ENCODE assay signal across 8 cellular contexts in the genomic region with DNA sequence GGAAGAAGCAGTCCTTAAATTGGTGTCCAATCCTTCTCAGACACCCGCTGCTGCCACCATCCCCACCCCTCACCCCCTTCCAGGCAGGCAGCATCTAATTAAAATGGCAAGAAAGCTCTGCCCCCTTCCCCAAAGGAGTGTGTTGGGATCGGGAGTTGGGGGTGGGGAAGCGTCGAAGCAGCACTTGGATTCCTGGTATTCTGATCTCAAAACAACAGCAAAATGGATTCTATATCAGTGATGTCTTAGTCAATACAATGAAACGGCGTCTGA. TPM values are rescaled to one million over a fixed set of nuclear protein-coding genes. Genes with fewer than 3 reads are reported as not detected.
DNase-seq lines count a peak whose midpoint lies in the region; ATAC-seq and TF ChIP-seq lines count a peak whose summit lies in the region.

No MANE protein-coding gene starts in this region.

- peak overlapping the region; percentile 100 for H2AFZ ChIP-seq in PC-3 (ENCODE audit: low read length)
- H2AFZ ChIP-seq in fibroblast of lung (ENCODE audit: low read length) = peak overlapping the region; percentile 75
- H2AFZ ChIP-seq in parathyroid adenoma = peak overlapping the region; percentile 90

- DNase-seq in Caco-2 = no peak
- DNase-seq in PC-3 = no peak
- no peak for DNase-seq in fibroblast of lung (ENCODE audit: low read depth in 2 of 2)
- no peak for DNase-seq in ureter (ENCODE audit: low spot score)
- DNase-seq in NCI-H2029 treated with DMSO at 0.1 percent for 48 hours (lab: John Stamatoyannopoulos, UW) = no peak
- DNase-seq in mesenteric fat pad (ENCODE audit: low spot score) = no peak

- H3F3A ChIP-seq in PC-3 (ENCODE audit: low read length, unreplicated experiment) = no peaks in the 10 kb centered on the region

- BruUV-seq in Caco-2 (replicated peaks; lab: Mats Ljungman, UMichigan) (TSS peak; percentile 15), PC-3 (replicated peaks; lab: Mats Ljungman, UMichigan) (no TSS peak)

- no peaks in the 10 kb centered on the region for H3K36me3 ChIP-seq in Caco-2 (ENCODE audit: control insufficient read depth, insufficient read depth, low read length)
- H3K36me3 ChIP-seq in PC-3 (ENCODE audit: low read depth, low read length) = no peaks in the 10 kb centered on the region
- H3K36me3 ChIP-seq in fibroblast of lung (ENCODE audit: control insufficient read depth, insufficient read depth, low read length) = no peaks in the 10 kb centered on the region
- no peaks in the 10 kb centered on the region for H3K36me3 ChIP-seq in parathyroid adenoma (ENCODE audit: control insufficient read depth, insufficient read depth, low read length)

- H3K27me3 ChIP-seq in Caco-2 (replicated peaks; ENCODE audit: control insufficient read depth, insufficient read depth, low read length) (no peaks in the 10 kb centered on the region), PC-3 (ENCODE audit: low read length) (no peaks in the 10 kb centered on the region), fibroblast of lung (ENCODE audit: control insufficient read depth, insufficient read depth, low read length) (no peaks in the 10 kb centered on the region), parathyroid adenoma (ENCODE audit: control insufficient read depth, insufficient read depth, low read length) (peaks cover 6% of the 10 kb centered on the region)

- intact Hi-C loops in Caco-2 (cut with micrococcal nuclease; ENCODE audit: unreplicated experiment) = no loop called here
- intact Hi-C loops in PC-3 (cut with micrococcal nuclease) = no loop called here

- H3K36me3 Mint-ChIP-seq in Caco-2 (ENCODE audit: insufficient read depth, unreplicated experiment) = no peaks in the 10 kb centered on the region

- no peaks in the 10 kb centered on the region for H3K9me3 Mint-ChIP-seq in Caco-2 (ENCODE audit: unreplicated experiment)

- H3K4me3 Mint-ChIP-seq in Caco-2 (ENCODE audit: unreplicated experiment) = peak overlapping the region; percentile 87

- POLR2A ChIA-PET in Caco-2 (lab: Charles Lee) (no interaction called here), PC-3 (lab: Charles Lee; ENCODE audit: unreplicated experiment) (no interaction called here)

- CTCF ChIA-PET in Caco-2 (lab: Charles Lee) = no interaction called here
- CTCF ChIA-PET in PC-3 (lab: Charles Lee) = no interaction called here

- H3K9me3 ChIP-seq in Caco-2 (no peaks in the 10 kb centered on the region), PC-3 (ENCODE audit: low read length) (no peaks in the 10 kb centered on the region), fibroblast of lung (ENCODE audit: control insufficient read depth, insufficient read depth, low read depth, low read length) (no peaks in the 10 kb centered on the region), parathyroid adenoma (ENCODE audit: control insufficient read depth, low read length) (no peaks in the 10 kb centered on the region)

- peaks cover 16% of the 10 kb centered on the region for H3K4me1 Mint-ChIP-seq in Caco-2 (ENCODE audit: low read depth, unreplicated experiment)

- H3K4me1 ChIP-seq in Caco-2 (peaks cover 26% of the 10 kb centered on the region), PC-3 (ENCODE audit: insufficient read depth, low read length) (peaks cover 30% of the 10 kb centered on the region), fibroblast of lung (ENCODE audit: control insufficient read depth, extremely low read depth, insufficient read depth, low read length) (peaks cover 8% of the 10 kb centered on the region), parathyroid adenoma (peaks cover 25% of the 10 kb centered on the region)

- H3K4me3 ChIP-seq in Caco-2 (ENCODE audit: low read depth, low read length) (peak overlapping the region; percentile 72), PC-3 (ENCODE audit: low read length) (peak overlapping the region; percentile 84), fibroblast of lung (replicated peaks in 1 of 4; ENCODE audit: control extremely low read depth in 1 of 4, insufficient read depth in 1 of 4, low read depth in 3 of 4, low read length in 4 of 4) (peak overlapping the region; percentile 69 to 90 (median 83)), parathyroid adenoma (ENCODE audit: low read depth, low read length) (peak overlapping the region; percentile 58)

- no peaks in the 10 kb centered on the region for H3K9me2 ChIP-seq in PC-3 (replicated peaks; ENCODE audit: low read length)

- TF ChIP-seq CTCF in Caco-2 (IDR thresholded peaks at IDR 0.05; ENCODE audit: insufficient read depth in 1 of 2, low read depth in 1 of 2, low read length in 1 of 2, severe bottlenecking in 1 of 2, unreplicated experiment in 1 of 2) = no peak
- no peak for TF ChIP-seq CTCF in PC-3 (conservative IDR thresholded peaks at IDR 0.05; ENCODE audit: low read depth, low read length)
- TF ChIP-seq CTCF in fibroblast of lung (conservative IDR thresholded peaks at IDR 0.05 in 1 of 2, IDR thresholded peaks at IDR 0.05 in 1 of 2; ENCODE audit: low read depth in 1 of 2, low read length in 2 of 2) = no peak
- TF ChIP-seq CTCF in parathyroid adenoma (IDR thresholded peaks at IDR 0.05) = no peak

- peak overlapping the region; percentile 93 for H3K27ac Mint-ChIP-seq in Caco-2 (ENCODE audit: unreplicated experiment)

- no peaks in the 10 kb centered on the region for H3K27me3 Mint-ChIP-seq in Caco-2 (ENCODE audit: insufficient read depth, unreplicated experiment)

- H3K79me2 ChIP-seq in PC-3 (ENCODE audit: low read length) (peaks cover 35% of the 10 kb centered on the region), fibroblast of lung (ENCODE audit: control insufficient read depth, insufficient read depth, low read length) (peaks cover 46% of the 10 kb centered on the region), parathyroid adenoma (no peaks in the 10 kb centered on the region)

- ATAC-seq in PC-3 = no peak
- ATAC-seq in HG03460 (IDR thresholded peaks at IDR 0.05; ENCODE audit: unreplicated experiment) = no peak

- H3K4me2 ChIP-seq in PC-3 (ENCODE audit: low read length) (peak overlapping the region; percentile 89), fibroblast of lung (ENCODE audit: extremely low read depth, insufficient read depth, low read length) (peak overlapping the region; percentile 82), parathyroid adenoma (ENCODE audit: low read length) (peak overlapping the region; percentile 96)

- H3K27ac ChIP-seq in PC-3 (ENCODE audit: low read length) = no peak overlapping the region
- H3K27ac ChIP-seq in fibroblast of lung (ENCODE audit: insufficient read depth, low read length) = peak overlapping the region; percentile 21
- peak overlapping the region; percentile 47 for H3K27ac ChIP-seq in parathyroid adenoma

- H4K20me1 ChIP-seq in PC-3 (ENCODE audit: low read length) (no peaks in the 10 kb centered on the region), fibroblast of lung (ENCODE audit: control insufficient read depth, extremely low read depth, insufficient read depth, low read length) (no peaks in the 10 kb centered on the region)

- H3K9ac ChIP-seq in PC-3 (ENCODE audit: low read length) (peak overlapping the region; percentile 78; the same call in 1 of the 2 replicates), fibroblast of lung (ENCODE audit: insufficient read depth, low read length) (peak overlapping the region; percentile 25), parathyroid adenoma (no peak overlapping the region)

RNA-seq across cellular contexts. Expression of a gene that starts 1.4 kb away (rescaled TPM):
- total RNA-seq in Caco-2 (2022) (21.4 and 22.4 TPM in 2 replicates), PC-3 (2014; rRNA removed) (7.0 and 12.0 TPM in 2 replicates), fibroblast of lung (30.6 and 39.3 TPM in 2 replicates), ureter (17.1 TPM), mesenteric fat pad (3.7 TPM)
- polyA plus RNA-seq in fibroblast of lung = 13.8 and 16.8 TPM in 2 replicates
- 14.4 and 20.9 TPM in 2 replicates for polyA plus RNA-seq in fibroblast of lung (2012)
- 18.5 and 25.6 TPM in 2 replicates for polyA minus RNA-seq in fibroblast of lung (ENCODE audit: low replicate concordance)
